ENCODE assay signal across 26 cellular contexts in genomic region chr10:101887762-101888161, GRCh38. TPM values are rescaled to one million over a fixed set of nuclear protein-coding genes. Genes with fewer than 3 reads are reported as not detected.
DNase-seq lines count a peak whose midpoint lies in the region; ATAC-seq, FAIRE-seq and TF ChIP-seq lines count a peak whose summit lies in the region.
"Had no signal": no experiment of that assay in that cellular context is flagged by ENCODE, and none has a peak within 500 bp of the region (broad histone marks: within the 10 kb centered on the region; RNA-seq: fewer than 3 reads in every experiment).

No MANE protein-coding gene starts in this region.

- no peak for TF ChIP-seq POLR2A in GM12878 (IDR thresholded peaks at IDR 0.05; ENCODE audit: low read depth, low read length)
- no peak for TF ChIP-seq POLR2A in esophagus squamous epithelium (IDR thresholded peaks at IDR 0.05)

- H2AFZ ChIP-seq in GM12878 (ENCODE audit: control insufficient read depth, low read depth, low read length): no peak overlapping the region
- H2AFZ ChIP-seq: GM23338 had no signal

- no peak for FAIRE-seq in GM12878 (lab: Jason Lieb, UNC)
- FAIRE-seq: A549, HepG2, RCC 7860 had no signal

- no peaks in the 10 kb centered on the region for H3K9me3 Mint-ChIP-seq in stimulated activated memory B cell treated with anti-CD40 and anti-IgM and Interleukin-4, amounts not matched to agents 10 μg/mL and 1 μg/mL and 100 μg/mL, for 72 hours
- H3K9me3 Mint-ChIP-seq: CD8-positive, alpha-beta T cell; GM23338; H9 had no signal

- H3K4me1 Mint-ChIP-seq in stimulated activated memory B cell treated with anti-CD40 and anti-IgM and Interleukin-4, amounts not matched to agents 10 μg/mL and 1 μg/mL and 100 μg/mL, for 72 hours: peaks cover 26% of the 10 kb centered on the region
- H3K4me1 Mint-ChIP-seq: GM23338, H9 had no signal

- TF ChIP-seq RAD21 in GM12878 (IDR thresholded peaks at IDR 0.05; ENCODE audit: insufficient read depth, low read depth, low read length): no peak

- SMC1A ChIA-PET in GM12878 (lab: Charles Lee; ENCODE audit: uncharacterized antibody, unreplicated experiment): interaction anchor here (0.7 to 9.0 kb wide), 26 partner anchors 8 to 186 kb away, joined by 3 to 408 read pairs (median 8); partner anchors contain the start of gene OGA

- no peak overlapping the region for H3K4me2 ChIP-seq in GM12878 (ENCODE audit: control insufficient read depth, insufficient read depth)
- H3K4me2 ChIP-seq: A549, GM23338 had no signal

- intact Hi-C loops in GM12878 (cut with micrococcal nuclease; ENCODE audit: unreplicated experiment) (no loop called here), Right ventricle myocardium superior (cut with DNase I) (loop anchor here (5.0 kb wide), 1 partner anchor 120 kb away; no protein-coding TSS in a partner anchor), esophagus squamous epithelium (cut with DNase I) (loop anchor here (10.0 kb wide), 1 partner anchor 127 kb away; no protein-coding TSS in a partner anchor)

- H3K27ac ChIP-seq in GM12878 (ENCODE audit: control insufficient read depth, insufficient read depth) (peak overlapping the region; percentile 67; the same call in 1 of the 2 replicates), right atrium auricular region (peak overlapping the region; percentile 60 to 77), esophagus squamous epithelium (no peak overlapping the region)
- H3K27ac ChIP-seq: A549, C4-2B, SJSA1 had no signal

- no peak overlapping the region for H3K4me3 ChIP-seq in GM12878
- H3K4me3 ChIP-seq in right atrium auricular region: no peak overlapping the region
- H3K4me3 ChIP-seq in esophagus squamous epithelium: no peak overlapping the region
- H3K4me3 ChIP-seq: A549, GM23338, SJSA1 had no signal

- POLR2A ChIA-PET in GM12878 (lab: Charles Lee): interaction anchor here (0.6 to 5.8 kb wide), 16 partner anchors 8 to 164 kb away, joined by 3 to 55 read pairs (median 6); no protein-coding TSS in a partner anchor

- H3K36me3 Mint-ChIP-seq in stimulated activated memory B cell treated with anti-CD40 and anti-IgM and Interleukin-4, amounts not matched to agents 10 μg/mL and 1 μg/mL and 100 μg/mL, for 72 hours: peaks cover 27% of the 10 kb centered on the region

- in situ Hi-C loops in GM12878 (cut with MboI): no loop called here

- TF ChIP-seq EP300 in GM12878 (IDR thresholded peaks at IDR 0.05; ENCODE audit: borderline replicate concordance in 1 of 2, control insufficient read depth in 1 of 2, low read depth in 2 of 2, low read length in 2 of 2): no peak

- H3K4me1 ChIP-seq in GM12878 (ENCODE audit: control insufficient read depth, insufficient read depth, low read length) (peaks cover 22% of the 10 kb centered on the region), right atrium auricular region (peaks cover 0 to 35% of the 10 kb centered on the region in 2 donors), esophagus squamous epithelium (peaks cover 0 to under 1% (median 0%) of the 10 kb centered on the region in 3 donors)
- H3K4me1 ChIP-seq: Caco-2, SJSA1 had no signal

- no peaks in the 10 kb centered on the region for H3K27me3 ChIP-seq in GM12878 (replicated peaks in 1 of 2; ENCODE audit: control insufficient read depth in 2 of 2, insufficient read depth in 2 of 2, low read length in 1 of 2)
- no peaks in the 10 kb centered on the region for H3K27me3 ChIP-seq in right atrium auricular region
- no peaks in the 10 kb centered on the region for H3K27me3 ChIP-seq in esophagus squamous epithelium
- H3K27me3 ChIP-seq: SJSA1 had no signal

- no TSS peak for BruUV-seq in GM12878 (replicated peaks; lab: Mats Ljungman, UMichigan)

- ATAC-seq in GM12878: no peak
- peak; percentile 61 for ATAC-seq in Right ventricle myocardium superior (ENCODE audit: poor library complexity)
- ATAC-seq in stimulated activated memory B cell treated with anti-CD40 and anti-IgM and Interleukin-4, amounts not matched to agents 10 μg/mL and 1 μg/mL and 100 μg/mL, for 72 hours: no peak
- ATAC-seq in GM18498 (IDR thresholded peaks at IDR 0.05; ENCODE audit: unreplicated experiment): no peak
- ATAC-seq: A549; CD8-positive, alpha-beta T cell; GM23338; HepG2 had no signal

- H3K27me3 Mint-ChIP-seq in stimulated activated memory B cell treated with anti-CD40 and anti-IgM and Interleukin-4, amounts not matched to agents 10 μg/mL and 1 μg/mL and 100 μg/mL, for 72 hours: no peaks in the 10 kb centered on the region

- no peaks in the 10 kb centered on the region for H3K9me3 ChIP-seq in GM12878 (replicated peaks; ENCODE audit: control insufficient read depth, insufficient read depth, low read length)
- H3K9me3 ChIP-seq in right atrium auricular region: no peaks in the 10 kb centered on the region
- H3K9me3 ChIP-seq in esophagus squamous epithelium: no peaks in the 10 kb centered on the region
- H3K9me3 ChIP-seq: A549, Caco-2, SJSA1 had no signal

- H4K20me1 ChIP-seq in GM12878 (ENCODE audit: control insufficient read depth, insufficient read depth): no peaks in the 10 kb centered on the region

- no peaks in the 10 kb centered on the region for H3K79me2 ChIP-seq in GM12878 (ENCODE audit: control insufficient read depth, insufficient read depth, low read length)

- TF ChIP-seq CTCF in GM12878 (IDR thresholded peaks at IDR 0.05 in 2 of 3, conservative IDR thresholded peaks at IDR 0.05 in 1 of 3; ENCODE audit: control insufficient read depth in 2 of 3, extremely low read depth in 1 of 3, insufficient read depth in 1 of 3, low read depth in 3 of 3, low read length in 3 of 3) (no peak), right atrium auricular region (IDR thresholded peaks at IDR 0.05) (no peak), esophagus squamous epithelium (IDR thresholded peaks at IDR 0.05) (no peak)

- DNase-seq in GM12878 (ENCODE audit: low read depth, low spot score) (no peak), Right ventricle myocardium superior (no peak), right atrium auricular region (ENCODE audit: low spot score) (no peak), esophagus squamous epithelium (lab: John Stamatoyannopoulos, UW) (no peak), DMS53 (lab: John Stamatoyannopoulos, UW) (no peak)
- DNase-seq: Caco-2; CD8-positive, alpha-beta T cell; DMS79; GF-D8; H9; Karpas-422; NCI-H1092; NCI-H1417 treated with DMSO at 0.1 percent for 48 hours; NCI-H187; NCI-H2081 treated with DMSO at 0.1 percent for 48 hours; NCI-H446; NCI-H524 treated with DMSO at 0.1 percent for 48 hours; NCI-H774 had no signal

- peak overlapping the region; percentile 76 for H3K27ac Mint-ChIP-seq in stimulated activated memory B cell treated with anti-CD40 and anti-IgM and Interleukin-4, amounts not matched to agents 10 μg/mL and 1 μg/mL and 100 μg/mL, for 72 hours
- H3K27ac Mint-ChIP-seq: CD8-positive, alpha-beta T cell; GM23338; H9 had no signal

- no peak overlapping the region for H3K4me3 Mint-ChIP-seq in stimulated activated memory B cell treated with anti-CD40 and anti-IgM and Interleukin-4, amounts not matched to agents 10 μg/mL and 1 μg/mL and 100 μg/mL, for 72 hours
- H3K4me3 Mint-ChIP-seq: CD8-positive, alpha-beta T cell; GM23338; H9 had no signal

- RAD21 ChIA-PET in GM12878 (lab: Charles Lee; ENCODE audit: unreplicated experiment): interaction anchor here (0.8 to 12.3 kb wide), 17 partner anchors 8 to 185 kb away, joined by 3 to 467 read pairs (median 13); partner anchors contain the start of gene KCNIP2

- CTCF ChIA-PET in GM12878 (lab: Yijun Ruan, JAX): interaction anchor here (0.6 to 17.9 kb wide), 29 partner anchors 10 to 243 kb away, joined by 3 to 543 read pairs (median 8); partner anchors contain the start of genes HPS6 and KCNIP2

- no peak overlapping the region for H3K9ac ChIP-seq in GM12878 (ENCODE audit: control insufficient read depth, insufficient read depth, low read length)

- H3K36me3 ChIP-seq in GM12878 (ENCODE audit: control insufficient read depth in 2 of 2, insufficient read depth in 2 of 2, low read length in 1 of 2) (peaks cover 0 to 3% of the 10 kb centered on the region in 2 experiments; a peak in 2 of 4 replicates), right atrium auricular region (no peaks in the 10 kb centered on the region), esophagus squamous epithelium (peaks cover 0 to 27% (median 0%) of the 10 kb centered on the region in 3 donors)

- WGBS in GM12878 (ENCODE audit: insufficient coverage, insufficient replicate concordance, low lambda C conversion rate, missing lambda C conversion rate): 89% methylated on average over 5 of the region's 5 CpGs
- 72 to 83% methylated on average over 5 of the region's 5 CpGs for WGBS in esophagus squamous epithelium, 2 donors

TF ChIP-seq in GM12878, 131 proteins besides CTCF, POLR2A, EP300 and RAD21 (continues in another document):
- no peak for TF ChIP-seq JUNB (IDR thresholded peaks at IDR 0.05)
- TF ChIP-seq TAF1 (IDR thresholded peaks at IDR 0.05; ENCODE audit: borderline replicate concordance, low read depth, low read length): no peak
- TF ChIP-seq ZBED1 (IDR thresholded peaks at IDR 0.05; ENCODE audit: borderline replicate concordance): no peak
- TF ChIP-seq SP1 (IDR thresholded peaks at IDR 0.05; ENCODE audit: low read depth, low read length): no peak
- no peak for TF ChIP-seq EZH2 (IDR thresholded peaks at IDR 0.05; ENCODE audit: borderline replicate concordance, control insufficient read depth, low read depth, low read length)
- no peak for TF ChIP-seq STAT1 (conservative IDR thresholded peaks at IDR 0.05)
- TF ChIP-seq CBFB (IDR thresholded peaks at IDR 0.05; ENCODE audit: low read depth): no peak

RNA-seq across cellular contexts. Expression of gene KCNIP2, which starts 44.2 kb away (rescaled TPM):
- total RNA-seq in GM12878 (2013; cell fraction: nucleolus; rRNA removed): 32.3 and 34.5 TPM in 2 replicates
- 1.0 and 1.5 TPM in 2 replicates for total RNA-seq in GM12878 (2014; rRNA removed)
- total RNA-seq in GM12878 (2014; rRNA removed; fragmentation: Illumina TruSeq; extraction: Trizol): 1.3 and 1.4 TPM in 2 replicates
- 1.8 and 3.6 TPM in 2 replicates for total RNA-seq in GM12878 (2021)
- polyA plus RNA-seq in GM12878 (2011; ENCODE audit: low read depth): 3.4 TPM
- 3.4 and 4.3 TPM in 2 replicates for polyA plus RNA-seq in GM12878 (2011; rRNA removed)
- 2.8 and 3.5 TPM in 2 replicates for polyA plus RNA-seq in GM12878 (2011; cell fraction: cytosol; rRNA removed)
- polyA plus RNA-seq in GM12878 (2011; cell fraction: nucleus; rRNA removed): 19.1 and 26.5 TPM in 2 replicates
- polyA plus RNA-seq in GM12878 (2012): 4.7 and 5.4 TPM in 2 replicates
- polyA plus RNA-seq in GM12878 (2014; fragmentation: Illumina TruSeq; extraction: Trizol): 2.6 and 2.7 TPM in 2 replicates
- polyA plus RNA-seq in GM12878 (2014; fragmentation: Nextera tagmentation; extraction: Ambion mirVana): 1 to 10 TPM in 1 of 2 experiments, under 1 TPM in 1; 0.46 to 1.3 TPM
- polyA plus RNA-seq in GM12878 (2014; rRNA removed): 2.1 and 2.3 TPM in 2 replicates
- polyA plus RNA-seq in GM12878 (2016; fragmentation: Nextera tagmentation; extraction: Ambion mirVana): 1 to 10 TPM; 1.3 to 1.8 TPM
- polyA minus RNA-seq in GM12878 (2011; rRNA and poly(A)+ RNA removed): 3.3 and 3.5 TPM in 2 replicates
- polyA minus RNA-seq in GM12878 (2011; cell fraction: cytosol; rRNA and poly(A)+ RNA removed): 1.2 TPM in 1 of 2 replicates, not detected in the other
- polyA minus RNA-seq in GM12878 (2011; cell fraction: nucleus; rRNA and poly(A)+ RNA removed): 2.7 and 3.9 TPM in 2 replicates
- 516 TPM for total RNA-seq in Right ventricle myocardium superior
- total RNA-seq in right atrium auricular region: 100 to 1,000 TPM; 192 to 653 TPM
- 1 to 10 TPM in 2 of 4 donors, not detected in 2; 1.2 to 1.5 TPM for total RNA-seq in esophagus squamous epithelium

Comparison
In these comparisons a context has a peak if more than half of its experiments do, and no peak if none do; other contexts are left out.
1. H3K27ac ChIP-seq: peak in GM12878 (single experiment) and right atrium auricular region (2 of 2); none in esophagus squamous epithelium (0 of 4).
2. RNA of gene KCNIP2, which starts 44.2 kb away (total RNA-seq): 192 to 653 TPM in right atrium auricular region and 516 TPM in Right ventricle myocardium superior (single experiment); 1.0 to 34.5 TPM in GM12878 and 1.2 to 1.5 TPM in esophagus squamous epithelium; every median in the first group is over 4 times any median in the second.